ENCODE assay signal across 9 cellular contexts in the genomic region with DNA sequence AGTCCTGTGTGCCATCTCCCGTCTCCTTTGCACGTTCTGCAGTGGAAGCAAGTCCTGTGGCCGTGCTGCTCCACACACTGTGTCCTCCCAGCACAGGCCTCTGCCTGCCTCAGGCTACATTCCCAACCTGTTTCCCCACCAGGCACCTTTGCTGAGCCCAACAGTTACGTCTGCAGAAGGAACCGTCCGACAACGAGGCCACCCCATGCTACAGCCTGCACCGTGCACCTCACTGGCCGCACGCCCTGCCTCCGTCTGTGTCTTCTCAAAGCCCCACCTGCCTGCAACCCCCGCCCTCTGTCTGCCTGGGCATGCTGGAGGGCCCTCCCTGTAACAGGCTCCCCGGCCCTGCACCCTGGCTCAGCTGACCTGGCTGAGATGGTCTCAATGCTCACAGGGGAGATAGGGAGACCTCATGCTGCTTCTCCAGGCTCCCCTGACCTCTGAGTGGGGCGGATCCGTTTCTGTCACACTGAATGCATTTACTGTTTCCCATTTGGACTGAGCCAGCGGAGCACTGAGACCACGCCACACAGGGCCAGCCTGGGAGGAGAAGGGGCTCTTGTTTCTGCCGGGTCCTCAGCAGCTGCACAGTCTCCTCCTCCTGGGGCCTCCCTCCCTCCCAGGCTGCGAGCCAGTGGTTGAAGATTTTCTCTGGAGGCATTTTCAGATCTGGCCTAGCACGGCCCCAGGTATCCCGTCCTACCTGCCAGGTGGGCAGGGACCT.
DNase-seq lines count a peak whose midpoint lies in the region; ATAC-seq and TF ChIP-seq lines count a peak whose summit lies in the region.
"Had no signal": no experiment of that assay in that cellular context is flagged by ENCODE, and none has a peak within 500 bp of the region (broad histone marks: within the 10 kb centered on the region; RNA-seq: fewer than 3 reads in every experiment).

No MANE protein-coding gene starts in this region.

- ATAC-seq in HG03342 (IDR thresholded peaks at IDR 0.05; ENCODE audit: unreplicated experiment) (no peak), HG03469 (IDR thresholded peaks at IDR 0.05; ENCODE audit: unreplicated experiment) (no peak)
- ATAC-seq: activated naive CD4-positive, alpha-beta T cell treated with anti-CD3 and anti-CD28 coated beads, Interleukin-2, amount 50 U/mL, for 72 hours had no signal

- DNase-seq in activated effector memory CD4-positive, alpha-beta T cell treated with anti-CD3 and anti-CD28 coated beads, Interleukin-2, amount 50 U/mL, for 16 hours = peak; percentile 48
- no peak for DNase-seq in activated effector memory CD4-positive, alpha-beta T cell treated with Interleukin-2 at 50 U/mL for 16 hours
- peak; percentile 52 for DNase-seq in endodermal cell
- peak; percentile 47 for DNase-seq in neural crest cell (ENCODE audit: low read depth, low spot score)
- DNase-seq in transverse colon = no peak
- no peak for DNase-seq in ACHN

- H3K36me3 Mint-ChIP-seq in endodermal cell (ENCODE audit: low read depth) (no peaks in the 10 kb centered on the region), neural crest cell (ENCODE audit: low read depth) (no peaks in the 10 kb centered on the region)
- H3K36me3 Mint-ChIP-seq: activated naive CD4-positive, alpha-beta T cell treated with anti-CD3 and anti-CD28 coated beads, Interleukin-2, amount 50 U/mL, for 72 hours had no signal

- H3K27ac Mint-ChIP-seq in endodermal cell = no peak overlapping the region
- H3K27ac Mint-ChIP-seq in neural crest cell (ENCODE audit: unreplicated experiment) = peak overlapping the region; percentile 83
- H3K27ac Mint-ChIP-seq: activated naive CD4-positive, alpha-beta T cell treated with anti-CD3 and anti-CD28 coated beads, Interleukin-2, amount 50 U/mL, for 72 hours had no signal

- intact Hi-C loops in transverse colon (cut with DNase I; ENCODE audit: low total_unique reads) = loop anchor here (1.0 kb wide), 1 partner anchor 43 kb away; no protein-coding TSS in a partner anchor

- H3K4me1 ChIP-seq in endodermal cell (ENCODE audit: control insufficient read depth, insufficient read depth, low read length) (no peaks in the 10 kb centered on the region), transverse colon (peaks cover 10 to 18% (median 12%) of the 10 kb centered on the region in 4 donors)

- WGBS in endodermal cell (ENCODE audit: insufficient coverage in 1 of 2, insufficient read length in 1 of 2), 2 experiments = 88 to 92% methylated on average over 10 to 21 of the region's 21 CpGs
- 84% methylated on average over 21 of the region's 21 CpGs; no CpG with 5 or more reads in 1 of the 2 donors for WGBS in transverse colon (ENCODE audit: low coverage in 1 of 2), 2 donors

- H3K27me3 ChIP-seq in endodermal cell (ENCODE audit: control insufficient read depth, insufficient read depth, low read length, poor library complexity, severe bottlenecking) (no peaks in the 10 kb centered on the region), transverse colon (no peaks in the 10 kb centered on the region)

- TF ChIP-seq EP300 in transverse colon (IDR thresholded peaks at IDR 0.05; ENCODE audit: low read depth) = no peak

- H3K36me3 ChIP-seq in endodermal cell (ENCODE audit: control insufficient read depth, insufficient read depth, low read length) = no peaks in the 10 kb centered on the region
- no peaks in the 10 kb centered on the region for H3K36me3 ChIP-seq in transverse colon

- H3K4me1 Mint-ChIP-seq in endodermal cell (no peaks in the 10 kb centered on the region), neural crest cell (peaks cover 44% of the 10 kb centered on the region)

- TF ChIP-seq CTCF in endodermal cell (conservative IDR thresholded peaks at IDR 0.05) (no peak), neural crest cell (conservative IDR thresholded peaks at IDR 0.05) (no peak), transverse colon (IDR thresholded peaks at IDR 0.05) (no peak)

- no peak overlapping the region for H3K9ac ChIP-seq in endodermal cell (ENCODE audit: extremely low read depth, low read length, poor library complexity, severe bottlenecking)

- H3K4me3 Mint-ChIP-seq in endodermal cell = no peak overlapping the region
- H3K4me3 Mint-ChIP-seq in neural crest cell = peak overlapping the region; percentile 62

- H3K9me3 Mint-ChIP-seq in endodermal cell (no peaks in the 10 kb centered on the region), neural crest cell (no peaks in the 10 kb centered on the region)
- H3K9me3 Mint-ChIP-seq: activated naive CD4-positive, alpha-beta T cell treated with anti-CD3 and anti-CD28 coated beads, Interleukin-2, amount 50 U/mL, for 72 hours had no signal

- in situ Hi-C loops in transverse colon (cut with MboI; ENCODE audit: low pct_ligation_motif_present in 1 of 4, low pct_unique_long_range_greater_than_20kb in 1 of 4, low sequenced_read_pairs in 3 of 4) (loop anchor here in 1 of 4 donors (25.0 kb wide), 1 partner anchor 188 kb away; a partner anchor contains a TSS), ACHN (cut with HindIII; ENCODE audit: low pct_ligation_motif_present, low pct_unique_long_range_greater_than_20kb, low sequenced_read_pairs) (no loop called here)

- no peaks in the 10 kb centered on the region for H3K9me3 ChIP-seq in endodermal cell (ENCODE audit: control insufficient read depth, low read length)
- no peaks in the 10 kb centered on the region for H3K9me3 ChIP-seq in transverse colon

- H3K4me3 ChIP-seq in endodermal cell (ENCODE audit: low read length) = no peak overlapping the region
- H3K4me3 ChIP-seq in transverse colon = no peak overlapping the region

- H3K27me3 Mint-ChIP-seq in endodermal cell (ENCODE audit: insufficient read depth) = no peaks in the 10 kb centered on the region
- H3K27me3 Mint-ChIP-seq in neural crest cell (ENCODE audit: low read depth) = no peaks in the 10 kb centered on the region

- no peak for TF ChIP-seq POLR2A in transverse colon (IDR thresholded peaks at IDR 0.05)

- H3K27ac ChIP-seq in endodermal cell (ENCODE audit: low read depth, low read length) = no peak overlapping the region
- peak overlapping the region in 3 of 4 donors; percentile 55 to 81 (median 74) for H3K27ac ChIP-seq in transverse colon

Comparison
In these comparisons a context has a peak if more than half of its experiments do, and no peak if none do; other contexts are left out.
1. DNase-seq: peak in activated effector memory CD4-positive, alpha-beta T cell treated with anti-CD3 and anti-CD28 coated beads, Interleukin-2, amount 50 U/mL, for 16 hours (single experiment), endodermal cell (single experiment) and neural crest cell (single experiment); none in activated effector memory CD4-positive, alpha-beta T cell treated with Interleukin-2 at 50 U/mL for 16 hours (single experiment), transverse colon (single experiment) and ACHN (single experiment).